21 cellular contexts compared by ENCODE assay signal in the genomic region with DNA sequence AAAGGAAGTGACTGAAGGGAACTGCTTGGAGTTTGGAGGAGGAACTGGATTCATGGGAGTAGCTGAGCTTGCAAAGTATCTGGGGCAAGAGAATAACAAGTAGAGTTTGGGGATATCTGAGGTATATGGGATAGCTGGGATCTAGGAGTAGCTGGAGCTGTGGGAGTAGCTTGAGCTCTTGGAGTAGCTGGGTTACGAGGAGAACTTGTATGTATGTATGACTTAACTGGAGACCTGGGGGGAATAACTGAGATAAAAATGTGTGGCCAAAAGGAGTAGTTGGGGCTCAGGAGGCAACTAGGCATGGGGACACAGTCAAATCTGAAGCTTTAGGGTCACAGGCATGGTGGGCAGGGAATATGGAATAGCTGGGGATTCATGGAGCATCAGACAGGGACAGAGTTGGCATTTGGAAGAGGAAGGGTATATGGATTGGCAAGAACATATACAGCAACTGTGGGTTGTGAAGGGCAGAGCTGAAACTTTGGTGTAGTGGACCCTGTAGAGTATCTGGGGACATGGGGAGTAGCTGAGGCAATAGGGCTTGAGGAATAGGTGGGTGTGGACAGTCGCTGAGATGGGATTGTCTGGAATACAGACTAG. TPM values are rescaled to one million over a fixed set of nuclear protein-coding genes. Genes with fewer than 3 reads are reported as not detected.
A peak's percentile ranks its signal among the peaks of the same experiment; 100 is the strongest.
DNase-seq lines count a peak whose midpoint lies in the region; ATAC-seq and TF ChIP-seq lines count a peak whose summit lies in the region.
"Had no signal": no experiment of that assay in that cellular context is flagged by ENCODE, and none has a peak within 500 bp of the region (broad histone marks: within the 10 kb centered on the region; RNA-seq: fewer than 3 reads in every experiment).

No MANE protein-coding gene starts in this region.

- H4K20me1 ChIP-seq in osteoblast (ENCODE audit: insufficient read depth, low read length): no peaks in the 10 kb centered on the region

- H3K9me3 Mint-ChIP-seq in endothelial cell (ENCODE audit: unreplicated experiment): no peaks in the 10 kb centered on the region
- H3K9me3 Mint-ChIP-seq: CD8-positive, alpha-beta T cell had no signal

- no peaks in the 10 kb centered on the region for H3K79me2 ChIP-seq in osteoblast (ENCODE audit: insufficient read depth, low read length)

- CTCF ChIA-PET in HEK293 (lab: Yijun Ruan, JAX): interaction anchor here (0.7 to 2.8 kb wide), 8 partner anchors 8 to 379 kb away, joined by 4 to 20 read pairs (median 4); a partner anchor contains a TSS

- H3K4me3 Mint-ChIP-seq in endothelial cell (ENCODE audit: unreplicated experiment): peak overlapping the region; percentile 31
- H3K4me3 Mint-ChIP-seq: CD8-positive, alpha-beta T cell; GM23338; H9; HFFc6 had no signal

- no peak for ATAC-seq in GM21619 (IDR thresholded peaks at IDR 0.05; ENCODE audit: unreplicated experiment)
- ATAC-seq: CD8-positive, alpha-beta T cell; GM12878; GM23338; HCT116 had no signal

- H3K9me3 ChIP-seq in HEK293 (ENCODE audit: control insufficient read depth, insufficient read depth, low read depth, low read length): no peaks in the 10 kb centered on the region
- no peaks in the 10 kb centered on the region for H3K9me3 ChIP-seq in osteoblast (ENCODE audit: low read depth, low read length)
- H3K9me3 ChIP-seq: Caco-2 had no signal

- peaks cover 9% of the 10 kb centered on the region for H3K27me3 ChIP-seq in osteoblast (ENCODE audit: insufficient read depth, low read length)

- H3K27ac ChIP-seq in HEK293 (ENCODE audit: extremely low read depth, low read depth, low read length): no peak overlapping the region
- H3K27ac ChIP-seq in osteoblast (ENCODE audit: low read depth, low read length): no peak overlapping the region

- no peaks in the 10 kb centered on the region for H3K4me1 ChIP-seq in HEK293 (ENCODE audit: control insufficient read depth, insufficient read depth, low read length)
- peaks cover 3% of the 10 kb centered on the region for H3K4me1 ChIP-seq in osteoblast (ENCODE audit: insufficient read depth, low read length)
- H3K4me1 ChIP-seq: Caco-2 had no signal

- POLR2A ChIA-PET in HEK293 (lab: Yijun Ruan, JAX): interaction anchor here (1.8 kb wide), 1 partner anchor 215 kb away, joined by 5 read pairs; a partner anchor contains a TSS

- H3K4me3 ChIP-seq in HEK293 (ENCODE audit: low read depth, low read length) (no peak overlapping the region), osteoblast (ENCODE audit: insufficient read depth, low read length) (no peak overlapping the region)
- H3K4me3 ChIP-seq: GM12878, GM23338 had no signal

- peaks cover 17% of the 10 kb centered on the region for H3K27me3 Mint-ChIP-seq in endothelial cell (ENCODE audit: unreplicated experiment)

- DNase-seq in endothelial cell (ENCODE audit: low spot score) (no peak), osteoblast (ENCODE audit: insufficient read length, low spot score, missing footprints) (peak; percentile 57), amniotic stem cell (lab: John Stamatoyannopoulos, UW) (no peak), midbrain (lab: John Stamatoyannopoulos, UW) (no peak)
- DNase-seq: C1 segment of cervical spinal cord; Caco-2; CD8-positive, alpha-beta T cell; DMS 273 treated with DMSO at 0.1 percent for 48 hours; DMS79; EL; GDM1; H9; HFFc6 had no signal

- H3K4me2 ChIP-seq in osteoblast (ENCODE audit: insufficient read depth, low read length): no peak overlapping the region
- H3K4me2 ChIP-seq: GM23338 had no signal

- TF ChIP-seq CTCF in HEK293 (tag by site-specific recombination; IDR thresholded peaks at IDR 0.05) (no peak), endothelial cell (IDR thresholded peaks at IDR 0.05; ENCODE audit: unreplicated experiment) (no peak), osteoblast (IDR thresholded peaks at IDR 0.05; ENCODE audit: extremely low read depth, low read depth, low read length) (no peak)

- peaks cover 8% of the 10 kb centered on the region for H3K4me1 Mint-ChIP-seq in endothelial cell (ENCODE audit: unreplicated experiment)

- peaks cover 13% of the 10 kb centered on the region for H3K36me3 Mint-ChIP-seq in endothelial cell (ENCODE audit: low read depth, unreplicated experiment)
- H3K36me3 Mint-ChIP-seq: CD8-positive, alpha-beta T cell had no signal

- peak overlapping the region; percentile 27 for H3K27ac Mint-ChIP-seq in endothelial cell (ENCODE audit: unreplicated experiment)
- H3K27ac Mint-ChIP-seq: CD8-positive, alpha-beta T cell; GM23338; H9; HFFc6 had no signal

- H2AFZ ChIP-seq in osteoblast (ENCODE audit: low read length): no peak overlapping the region
- H2AFZ ChIP-seq: GM23338 had no signal

- no peaks in the 10 kb centered on the region for H3K36me3 ChIP-seq in HEK293 (ENCODE audit: control insufficient read depth in 2 of 2, insufficient read depth in 1 of 2, low read length in 2 of 2)
- no peaks in the 10 kb centered on the region for H3K36me3 ChIP-seq in osteoblast (ENCODE audit: insufficient read depth, low read length)

TF ChIP-seq in HEK293, 187 proteins besides CTCF, POLR2A, EP300 and RAD21:
- TF ChIP-seq ZNF394 (tag by site-specific recombination; IDR thresholded peaks at IDR 0.05; ENCODE audit: borderline replicate concordance): peak; percentile 100
- TF ChIP-seq, protein P1, sequence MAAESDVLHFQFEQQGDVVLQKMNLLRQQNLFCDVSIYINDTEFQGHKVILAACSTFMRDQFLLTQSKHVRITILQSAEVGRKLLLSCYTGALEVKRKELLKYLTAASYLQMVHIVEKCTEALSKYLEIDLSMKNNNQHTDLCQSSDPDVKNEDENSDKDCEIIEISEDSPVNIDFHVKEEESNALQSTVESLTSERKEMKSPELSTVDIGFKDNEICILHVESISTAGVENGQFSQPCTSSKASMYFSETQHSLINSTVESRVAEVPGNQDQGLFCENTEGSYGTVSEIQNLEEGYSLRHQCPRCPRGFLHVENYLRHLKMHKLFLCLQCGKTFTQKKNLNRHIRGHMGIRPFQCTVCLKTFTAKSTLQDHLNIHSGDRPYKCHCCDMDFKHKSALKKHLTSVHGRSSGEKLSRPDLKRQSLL (tag by site-specific recombination; IDR thresholded peaks at IDR 0.05): no peak

RNA-seq across cellular contexts. Expression of a gene that starts 18.6 kb away (rescaled TPM):
- 0.82 TPM for total RNA-seq in endothelial cell (ENCODE audit: unreplicated experiment)
- 0.29 and 0.72 TPM in 2 replicates for total RNA-seq in osteoblast

RNA-seq across cellular contexts. Expression of a gene that starts 18.7 kb away (rescaled TPM):
- total RNA-seq in endothelial cell (ENCODE audit: unreplicated experiment): 24.6 TPM
- total RNA-seq in osteoblast: 8.3 and 16.3 TPM in 2 replicates

RNA-seq across cellular contexts. Expression of a gene that starts 28.3 kb away (rescaled TPM):
- 9.7 TPM for total RNA-seq in endothelial cell (ENCODE audit: unreplicated experiment)
- not detected in 2 replicates for total RNA-seq in osteoblast
- total RNA-seq: CD8-positive, alpha-beta T cell had no signal

RNA-seq across cellular contexts. Expression of a gene that starts 45.8 kb away (rescaled TPM):
- 15.4 TPM for total RNA-seq in endothelial cell (ENCODE audit: unreplicated experiment)
- total RNA-seq in osteoblast: 15.3 and 17.0 TPM in 2 replicates

RNA-seq across cellular contexts. Expression of a gene that starts 47.6 kb away (rescaled TPM):
- total RNA-seq in endothelial cell (ENCODE audit: unreplicated experiment) (not detected), osteoblast (not detected in 2 replicates)
- total RNA-seq: A172; A673; CD8-positive, alpha-beta T cell; GM12878; GM23338; H4; HFFc6 had no signal

Comparison
In these comparisons a context has a peak if more than half of its experiments do, and no peak if none do; other contexts are left out.
1. RNA of a gene that starts 28.3 kb away (total RNA-seq): 9.7 TPM in endothelial cell (single experiment); not detected in osteoblast; every median in the first group is over 10 times any median in the second.